Comparison of ENCODE assay signal across 18 cellular contexts in the genomic region with DNA sequence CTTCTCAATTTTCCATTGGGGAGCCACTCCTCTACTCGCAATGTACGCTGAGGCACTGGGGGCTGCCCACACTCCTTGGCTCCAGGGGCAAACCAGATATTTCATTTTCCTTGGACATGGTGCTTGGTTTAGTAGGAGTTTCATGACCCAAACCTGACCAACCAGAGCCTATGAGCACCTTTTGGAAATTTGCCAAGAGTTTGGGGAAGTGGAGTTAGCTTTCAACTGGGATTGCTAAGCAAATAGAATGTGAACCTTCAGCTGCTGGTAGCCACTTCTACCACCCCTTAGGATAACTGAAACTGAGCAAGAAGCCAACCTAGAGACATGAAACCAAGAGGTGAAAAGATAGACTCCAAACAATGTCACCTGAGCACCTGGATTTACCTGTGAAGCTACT.
DNase-seq lines count a peak whose midpoint lies in the region; ATAC-seq and TF ChIP-seq lines count a peak whose summit lies in the region.
"Had no signal": no experiment of that assay in that cellular context is flagged by ENCODE, and none has a peak within 500 bp of the region (broad histone marks: within the 10 kb centered on the region; RNA-seq: fewer than 3 reads in every experiment).

No MANE protein-coding gene starts in this region.

- TF ChIP-seq EP300 in Ishikawa (IDR thresholded peaks at IDR 0.05; ENCODE audit: borderline replicate concordance), result no peak

- no peak for TF ChIP-seq CTCF in upper lobe of right lung (IDR thresholded peaks at IDR 0.05)
- no peak for TF ChIP-seq CTCF in GM10266 (IDR thresholded peaks at IDR 0.05; ENCODE audit: control insufficient read depth, insufficient read depth, low read depth, missing control alignments)

- H3K36me3 ChIP-seq in upper lobe of right lung, result no peaks in the 10 kb centered on the region

- intact Hi-C loops in upper lobe of right lung (cut with DNase I), result no loop called here

- ATAC-seq in upper lobe of right lung (no peak), HG03342 (IDR thresholded peaks at IDR 0.05; ENCODE audit: unreplicated experiment) (no peak)
- ATAC-seq: HCT116 had no signal

- peaks cover 17% of the 10 kb centered on the region for H3K4me1 ChIP-seq in upper lobe of right lung

- H3K4me3 ChIP-seq in upper lobe of right lung, result no peak overlapping the region

- H3K27me3 ChIP-seq in upper lobe of right lung, result no peaks in the 10 kb centered on the region

- DNase-seq in SHP77 treated with DMSO at 0.1 percent for 48 hours (lab: John Stamatoyannopoulos, UW) (peak; percentile 0), SHP77 (lab: John Stamatoyannopoulos, UW) (no peak), NCI-H510A (lab: John Stamatoyannopoulos, UW) (peak; percentile 81), upper lobe of right lung (peak; percentile 19), GM10266 (ENCODE audit: extremely low spot score) (no peak)
- no peak for DNase-seq in activated CD4-positive, CD25-positive, alpha-beta regulatory T cell (lab: John Stamatoyannopoulos, UW)
- DNase-seq: ACHN, C1 segment of cervical spinal cord, GOT3, MM.1S, NCI-H1092, NCI-H187 treated with DMSO at 0.1 percent for 48 hours, NCI-H446, SW 1271, T-helper 2 cell had no signal

- H3K27ac ChIP-seq in upper lobe of right lung, result no peak overlapping the region

- no peaks in the 10 kb centered on the region for H3K9me3 ChIP-seq in upper lobe of right lung

- TF ChIP-seq RAD21 in Ishikawa (IDR thresholded peaks at IDR 0.05; ENCODE audit: low read depth), result no peak

TF ChIP-seq in Ishikawa, 13 proteins besides CTCF, POLR2A, EP300 and RAD21:
- no peak for TF ChIP-seq TCF12 (IDR thresholded peaks at IDR 0.05; ENCODE audit: low read depth)
- TF ChIP-seq CEBPB (IDR thresholded peaks at IDR 0.05), result no peak
- TF ChIP-seq TEAD4 (IDR thresholded peaks at IDR 0.05), result no peak
- peak; percentile 58; the same call in 1 of the 2 replicates for TF ChIP-seq NFIC (IDR thresholded peaks at IDR 0.05)
- TF ChIP-seq ZBTB7A (IDR thresholded peaks at IDR 0.05; ENCODE audit: low read depth), result no peak
- TF ChIP-seq, protein P1, sequence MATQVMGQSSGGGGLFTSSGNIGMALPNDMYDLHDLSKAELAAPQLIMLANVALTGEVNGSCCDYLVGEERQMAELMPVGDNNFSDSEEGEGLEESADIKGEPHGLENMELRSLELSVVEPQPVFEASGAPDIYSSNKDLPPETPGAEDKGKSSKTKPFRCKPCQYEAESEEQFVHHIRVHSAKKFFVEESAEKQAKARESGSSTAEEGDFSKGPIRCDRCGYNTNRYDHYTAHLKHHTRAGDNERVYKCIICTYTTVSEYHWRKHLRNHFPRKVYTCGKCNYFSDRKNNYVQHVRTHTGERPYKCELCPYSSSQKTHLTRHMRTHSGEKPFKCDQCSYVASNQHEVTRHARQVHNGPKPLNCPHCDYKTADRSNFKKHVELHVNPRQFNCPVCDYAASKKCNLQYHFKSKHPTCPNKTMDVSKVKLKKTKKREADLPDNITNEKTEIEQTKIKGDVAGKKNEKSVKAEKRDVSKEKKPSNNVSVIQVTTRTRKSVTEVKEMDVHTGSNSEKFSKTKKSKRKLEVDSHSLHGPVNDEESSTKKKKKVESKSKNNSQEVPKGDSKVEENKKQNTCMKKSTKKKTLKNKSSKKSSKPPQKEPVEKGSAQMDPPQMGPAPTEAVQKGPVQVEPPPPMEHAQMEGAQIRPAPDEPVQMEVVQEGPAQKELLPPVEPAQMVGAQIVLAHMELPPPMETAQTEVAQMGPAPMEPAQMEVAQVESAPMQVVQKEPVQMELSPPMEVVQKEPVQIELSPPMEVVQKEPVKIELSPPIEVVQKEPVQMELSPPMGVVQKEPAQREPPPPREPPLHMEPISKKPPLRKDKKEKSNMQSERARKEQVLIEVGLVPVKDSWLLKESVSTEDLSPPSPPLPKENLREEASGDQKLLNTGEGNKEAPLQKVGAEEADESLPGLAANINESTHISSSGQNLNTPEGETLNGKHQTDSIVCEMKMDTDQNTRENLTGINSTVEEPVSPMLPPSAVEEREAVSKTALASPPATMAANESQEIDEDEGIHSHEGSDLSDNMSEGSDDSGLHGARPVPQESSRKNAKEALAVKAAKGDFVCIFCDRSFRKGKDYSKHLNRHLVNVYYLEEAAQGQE (IDR thresholded peaks at IDR 0.05; ENCODE audit: low read depth), result no peak
- TF ChIP-seq TAF1 (IDR thresholded peaks at IDR 0.05; ENCODE audit: low read depth), result no peak
- TF ChIP-seq CREB1 (IDR thresholded peaks at IDR 0.05; ENCODE audit: low read depth), result no peak

Comparison
In these comparisons a context has a peak if more than half of its experiments do, and no peak if none do; other contexts are left out.
1. DNase-seq: peak in SHP77 treated with DMSO at 0.1 percent for 48 hours (single experiment), NCI-H510A (single experiment) and upper lobe of right lung (single experiment); none in SHP77 (0 of 2), activated CD4-positive, CD25-positive, alpha-beta regulatory T cell (0 of 4) and GM10266 (single experiment).